Comparison of ENCODE assay signal across 12 cellular contexts in genomic region chr15:101439285-101439919, GRCh38. TPM values are rescaled to one million over a fixed set of nuclear protein-coding genes. Genes with fewer than 3 reads are reported as not detected.
DNase-seq lines count a peak whose midpoint lies in the region; ATAC-seq and TF ChIP-seq lines count a peak whose summit lies in the region.
"Had no signal": no experiment of that assay in that cellular context is flagged by ENCODE, and none has a peak within 500 bp of the region (broad histone marks: within the 10 kb centered on the region; RNA-seq: fewer than 3 reads in every experiment).

No MANE protein-coding gene starts in this region.

- H3K27me3 ChIP-seq in stomach: no peaks in the 10 kb centered on the region

- no peak for TF ChIP-seq CTCF in stomach (IDR thresholded peaks at IDR 0.05)

- H3K4me3 ChIP-seq in stomach: peak overlapping the region in 1 of 4 donors; percentile 17

- no peak for TF ChIP-seq EP300 in stomach (IDR thresholded peaks at IDR 0.05)

- no peaks in the 10 kb centered on the region for H3K36me3 ChIP-seq in stomach

- H3K4me1 ChIP-seq in stomach: peaks cover 12 to 36% (median 30%) of the 10 kb centered on the region in 4 donors

- TF ChIP-seq POLR2A in stomach (IDR thresholded peaks at IDR 0.05): no peak

- H3K27ac ChIP-seq in caudate nucleus (ENCODE audit: low read depth, low read length): peak overlapping the region; percentile 28
- H3K27ac ChIP-seq in stomach: peak overlapping the region in 4 of 5 donors; percentile 18 to 68 (median 54)

- H3K27me3 Mint-ChIP-seq in activated T-cell treated with anti-CD3 and anti-CD28 coated beads, Interleukin-2, amount 50 U/mL, for 4 hours (ENCODE audit: low read depth): peaks cover 8% of the 10 kb centered on the region

- no peaks in the 10 kb centered on the region for H3K9me3 ChIP-seq in stomach

- no peaks in the 10 kb centered on the region for H3K36me3 Mint-ChIP-seq in activated T-cell treated with anti-CD3 and anti-CD28 coated beads, Interleukin-2, amount 50 U/mL, for 4 hours (ENCODE audit: insufficient read depth)

- H3K9me3 Mint-ChIP-seq in activated T-cell treated with anti-CD3 and anti-CD28 coated beads, Interleukin-2, amount 50 U/mL, for 4 hours: no peaks in the 10 kb centered on the region
- H3K9me3 Mint-ChIP-seq: stimulated activated naive CD8-positive, alpha-beta T cell treated with anti-CD3 and anti-CD28 coated beads, Interleukin-15, amount 100 ng/mL, for 72 hours had no signal

- 36 to 56% (median 45%) methylated on average over 8 of the region's 8 CpGs for WGBS in stomach, 5 donors

- no peak for ATAC-seq in activated T-cell treated with anti-CD3 and anti-CD28 coated beads, Interleukin-2, amount 50 U/mL, for 4 hours
- ATAC-seq: stimulated activated naive CD8-positive, alpha-beta T cell treated with anti-CD3 and anti-CD28 coated beads, Interleukin-15, amount 100 ng/mL, for 72 hours had no signal

- intact Hi-C loops in stomach (cut with DNase I; ENCODE audit: low total_unique reads): no loop called here

- H3K4me1 Mint-ChIP-seq in activated T-cell treated with anti-CD3 and anti-CD28 coated beads, Interleukin-2, amount 50 U/mL, for 4 hours (ENCODE audit: low read depth): no peaks in the 10 kb centered on the region

- peak; percentile 60 for DNase-seq in GM03348 (ENCODE audit: low spot score)
- no peak for DNase-seq in caudate nucleus (lab: John Stamatoyannopoulos, UW)
- DNase-seq in kidney tubule cell (ENCODE audit: low spot score): peak; percentile 3
- peak; percentile 26 for DNase-seq in stomach
- no peak for DNase-seq in NCI-H226
- DNase-seq in stimulated activated CD4-positive, alpha-beta T cell treated with anti-CD3 and anti-CD28 coated beads, Interleukin-4, amount 100 ng/mL, for 24 hours: no peak
- no peak for DNase-seq in activated gamma-delta T cell (lab: John Stamatoyannopoulos, UW)
- no peak for DNase-seq in activated T-cell treated with anti-CD3 and anti-CD28 coated beads, Interleukin-2, amount 50 U/mL, for 4 hours
- DNase-seq: DND-41; NCI-H2107; stimulated activated CD4-positive, alpha-beta T cell treated with anti-CD3 and anti-CD28 coated beads, Interleukin-2, amount 100 ng/mL, for 24 hours; stimulated activated naive CD8-positive, alpha-beta T cell treated with anti-CD3 and anti-CD28 coated beads, Interleukin-15, amount 100 ng/mL, for 72 hours had no signal

- no peak overlapping the region for H3K4me3 Mint-ChIP-seq in activated T-cell treated with anti-CD3 and anti-CD28 coated beads, Interleukin-2, amount 50 U/mL, for 4 hours
- H3K4me3 Mint-ChIP-seq: stimulated activated naive CD8-positive, alpha-beta T cell treated with anti-CD3 and anti-CD28 coated beads, Interleukin-15, amount 100 ng/mL, for 72 hours had no signal

RNA-seq across cellular contexts. Expression of gene PCSK6, which starts 50.1 kb away (rescaled TPM):
- total RNA-seq in stomach: 10 to 100 TPM in 4 of 5 donors, 1 to 10 TPM in 1; 2.9 to 91.5 (median 24.4) TPM
- 10 to 100 TPM in 1 of 3 donors, 1 to 10 TPM in 2; 2.8 to 14.4 (median 8.2) TPM for polyA plus RNA-seq in stomach
- total RNA-seq in activated T-cell treated with anti-CD3 and anti-CD28 coated beads, Interleukin-2, amount 50 U/mL, for 4 hours: under 1 TPM; 0.53 to 0.83 (median 0.65) TPM

Comparison
In these comparisons a context has a peak if more than half of its experiments do, and no peak if none do; other contexts are left out.
1. DNase-seq: peak in GM03348 (single experiment), kidney tubule cell (single experiment) and stomach (single experiment); none in caudate nucleus (0 of 61), NCI-H226 (single experiment), stimulated activated CD4-positive, alpha-beta T cell treated with anti-CD3 and anti-CD28 coated beads, Interleukin-4, amount 100 ng/mL, for 24 hours (single experiment), activated gamma-delta T cell (single experiment) and activated T-cell treated with anti-CD3 and anti-CD28 coated beads, Interleukin-2, amount 50 U/mL, for 4 hours (single experiment).